ENCODE assay signal across 1 cellular context in the genomic region with DNA sequence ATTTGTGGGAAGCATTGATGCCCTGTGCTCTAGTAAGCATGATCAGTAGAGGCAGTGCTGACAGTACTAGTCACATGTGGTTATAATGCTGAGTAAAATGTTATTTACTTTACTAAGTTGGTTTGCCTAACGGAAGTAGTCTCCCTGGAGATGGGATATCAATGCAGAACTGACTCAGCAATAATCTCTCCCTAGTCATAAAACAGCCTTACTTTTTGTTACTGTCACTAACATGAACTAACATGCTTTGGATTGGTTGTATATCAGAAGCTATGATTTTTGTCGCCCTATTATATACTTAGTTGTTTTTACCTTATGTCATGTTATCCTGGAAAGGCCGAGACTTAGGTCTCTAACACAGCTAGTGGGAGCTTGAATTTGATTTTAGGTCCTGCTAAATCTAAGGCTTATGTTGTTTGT.
TF ChIP-seq lines count a peak whose summit lies in the region.

No MANE protein-coding gene starts in this region.

TF ChIP-seq in HepG2, 621 proteins besides CTCF, POLR2A, EP300 and RAD21 (continued from another document):
- TF ChIP-seq POGZ (CRISPR knock-in tag; IDR thresholded peaks at IDR 0.05) (peak; percentile 43; the same call in 1 of the 2 replicates), ISL2 (CRISPR knock-in tag; IDR thresholded peaks at IDR 0.05) (0 out of 2 replicates have a peak, but pooled peaks have one; percentile 23), SPEN (CRISPR knock-in tag; IDR thresholded peaks at IDR 0.05; ENCODE audit: low read depth) (no peak), CEBPG (CRISPR knock-in tag; IDR thresholded peaks at IDR 0.05) (peak; percentile 24; the same call in 1 of the 2 replicates), ZNF331 (CRISPR knock-in tag; IDR thresholded peaks at IDR 0.05) (0 out of 2 replicates have a peak, but pooled peaks have one; percentile 30), POLR2AphosphoS2 (IDR thresholded peaks at IDR 0.05; ENCODE audit: low read depth, low read length) (no peak), MAFF (IDR thresholded peaks at IDR 0.05; ENCODE audit: low read depth, low read length) (peak; percentile 100), RFX3 (CRISPR knock-in tag; IDR thresholded peaks at IDR 0.05) (peak; percentile 55), NFIC (IDR thresholded peaks at IDR 0.05; ENCODE audit: low read length) (peak; percentile 25; the same call in 1 of the 2 replicates), RARA (CRISPR knock-in tag; IDR thresholded peaks at IDR 0.05) (peak; percentile 14; the same call in 1 of the 2 replicates), MAFG (CRISPR knock-in tag; IDR thresholded peaks at IDR 0.05) (peak; percentile 90), MED1 (CRISPR knock-in tag; IDR thresholded peaks at IDR 0.05) (0 out of 2 replicates have a peak, but pooled peaks have one; percentile 58), RFX1 (IDR thresholded peaks at IDR 0.05) (peak; percentile 41; the same call in 1 of the 2 replicates), GATAD2A (CRISPR knock-in tag; IDR thresholded peaks at IDR 0.05) (peak; percentile 69)
- TF ChIP-seq, protein P1, sequence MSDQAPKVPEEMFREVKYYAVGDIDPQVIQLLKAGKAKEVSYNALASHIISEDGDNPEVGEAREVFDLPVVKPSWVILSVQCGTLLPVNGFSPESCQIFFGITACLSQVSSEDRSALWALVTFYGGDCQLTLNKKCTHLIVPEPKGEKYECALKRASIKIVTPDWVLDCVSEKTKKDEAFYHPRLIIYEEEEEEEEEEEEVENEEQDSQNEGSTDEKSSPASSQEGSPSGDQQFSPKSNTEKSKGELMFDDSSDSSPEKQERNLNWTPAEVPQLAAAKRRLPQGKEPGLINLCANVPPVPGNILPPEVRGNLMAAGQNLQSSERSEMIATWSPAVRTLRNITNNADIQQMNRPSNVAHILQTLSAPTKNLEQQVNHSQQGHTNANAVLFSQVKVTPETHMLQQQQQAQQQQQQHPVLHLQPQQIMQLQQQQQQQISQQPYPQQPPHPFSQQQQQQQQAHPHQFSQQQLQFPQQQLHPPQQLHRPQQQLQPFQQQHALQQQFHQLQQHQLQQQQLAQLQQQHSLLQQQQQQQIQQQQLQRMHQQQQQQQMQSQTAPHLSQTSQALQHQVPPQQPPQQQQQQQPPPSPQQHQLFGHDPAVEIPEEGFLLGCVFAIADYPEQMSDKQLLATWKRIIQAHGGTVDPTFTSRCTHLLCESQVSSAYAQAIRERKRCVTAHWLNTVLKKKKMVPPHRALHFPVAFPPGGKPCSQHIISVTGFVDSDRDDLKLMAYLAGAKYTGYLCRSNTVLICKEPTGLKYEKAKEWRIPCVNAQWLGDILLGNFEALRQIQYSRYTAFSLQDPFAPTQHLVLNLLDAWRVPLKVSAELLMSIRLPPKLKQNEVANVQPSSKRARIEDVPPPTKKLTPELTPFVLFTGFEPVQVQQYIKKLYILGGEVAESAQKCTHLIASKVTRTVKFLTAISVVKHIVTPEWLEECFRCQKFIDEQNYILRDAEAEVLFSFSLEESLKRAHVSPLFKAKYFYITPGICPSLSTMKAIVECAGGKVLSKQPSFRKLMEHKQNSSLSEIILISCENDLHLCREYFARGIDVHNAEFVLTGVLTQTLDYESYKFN (CRISPR knock-in tag; conservative IDR thresholded peaks at IDR 0.05), result 0 out of 2 replicates have a peak, but pooled peaks have one; percentile 22
- TF ChIP-seq, protein P2, sequence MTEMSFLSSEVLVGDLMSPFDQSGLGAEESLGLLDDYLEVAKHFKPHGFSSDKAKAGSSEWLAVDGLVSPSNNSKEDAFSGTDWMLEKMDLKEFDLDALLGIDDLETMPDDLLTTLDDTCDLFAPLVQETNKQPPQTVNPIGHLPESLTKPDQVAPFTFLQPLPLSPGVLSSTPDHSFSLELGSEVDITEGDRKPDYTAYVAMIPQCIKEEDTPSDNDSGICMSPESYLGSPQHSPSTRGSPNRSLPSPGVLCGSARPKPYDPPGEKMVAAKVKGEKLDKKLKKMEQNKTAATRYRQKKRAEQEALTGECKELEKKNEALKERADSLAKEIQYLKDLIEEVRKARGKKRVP (CRISPR knock-in tag; IDR thresholded peaks at IDR 0.05), result peak in 1 of 2 experiments; percentile 33; a peak in 1 of 4 replicates
